25 cellular contexts compared by ENCODE assay signal in genomic region chr3:20853890-20854289, GRCh38.
"Had no signal": no experiment of that assay in that cellular context is flagged by ENCODE, and none has a peak within 500 bp of the region (broad histone marks: within the 10 kb centered on the region; RNA-seq: fewer than 3 reads in every experiment).

No MANE protein-coding gene starts in this region.

- H3K4me3 ChIP-seq: left ventricle myocardium inferior, lung, ovary, right atrium auricular region, right lobe of liver, smooth muscle cell, stomach, testis, thyroid gland, transverse colon, upper lobe of left lung, vagina had no signal

- H3K36me3 Mint-ChIP-seq: mesothelial cell of epicardium; naive B cell; stimulated activated naive B cell treated with anti-CD40 and anti-IgM and Interleukin-4, amounts not matched to agents 10 μg/mL and 1 μg/mL and 100 μg/mL, for 72 hours had no signal

- H3K27ac Mint-ChIP-seq: immature natural killer cell; mesothelial cell of epicardium; naive B cell; natural killer cell; progenitor cell of endocrine pancreas; stimulated activated naive B cell treated with anti-CD40 and anti-IgM and Interleukin-4, amounts not matched to agents 10 μg/mL and 1 μg/mL and 100 μg/mL, for 72 hours had no signal

- ATAC-seq: left colon; natural killer cell; stimulated activated naive B cell treated with anti-CD40 and anti-IgM and Interleukin-4, amounts not matched to agents 10 μg/mL and 1 μg/mL and 100 μg/mL, for 72 hours; stimulated activated naive CD8-positive, alpha-beta T cell treated with anti-CD3 and anti-CD28 coated beads, Interleukin-15, Interleukin-2, amounts not matched to agents 100 U/mL and 50 U/mL, for 24 hours had no signal

- H3K4me1 ChIP-seq: left ventricle myocardium inferior, right atrium auricular region, right lobe of liver, stomach, testis, thyroid gland, transverse colon, upper lobe of left lung, vagina had no signal

- DNase-seq: hypothalamus; immature natural killer cell; kidney; left colon; left ventricle myocardium inferior; mesendoderm; naive B cell; natural killer cell; ovary; right lobe of liver; stimulated activated CD4-positive, alpha-beta T cell treated with anti-CD3 and anti-CD28 coated beads, Interleukin-2, amount 100 ng/mL, for 24 hours; stimulated activated CD4-positive, alpha-beta T cell treated with anti-CD3 and anti-CD28 coated beads, Interleukin-4, amount 100 ng/mL, for 1 hour; stimulated activated naive B cell treated with anti-CD40 and anti-IgM and Interleukin-4, amounts not matched to agents 10 μg/mL and 1 μg/mL and 100 μg/mL, for 72 hours; stimulated activated naive CD8-positive, alpha-beta T cell treated with anti-CD3 and anti-CD28 coated beads, Interleukin-15, Interleukin-2, amounts not matched to agents 100 U/mL and 50 U/mL, for 24 hours; stomach; testis; thyroid gland; transverse colon; upper lobe of left lung had no signal

- H3K4me3 Mint-ChIP-seq: immature natural killer cell; mesothelial cell of epicardium; naive B cell; natural killer cell; stimulated activated naive B cell treated with anti-CD40 and anti-IgM and Interleukin-4, amounts not matched to agents 10 μg/mL and 1 μg/mL and 100 μg/mL, for 72 hours had no signal

- H3K27me3 Mint-ChIP-seq: naive B cell; progenitor cell of endocrine pancreas; stimulated activated naive B cell treated with anti-CD40 and anti-IgM and Interleukin-4, amounts not matched to agents 10 μg/mL and 1 μg/mL and 100 μg/mL, for 72 hours had no signal

- H3K27me3 ChIP-seq: ovary, right atrium auricular region, right lobe of liver, stomach, testis, thyroid gland, transverse colon, upper lobe of left lung, vagina had no signal

- H3K4me2 ChIP-seq: smooth muscle cell had no signal

- H3K4me1 Mint-ChIP-seq: immature natural killer cell; mesothelial cell of epicardium; naive B cell; natural killer cell; stimulated activated naive B cell treated with anti-CD40 and anti-IgM and Interleukin-4, amounts not matched to agents 10 μg/mL and 1 μg/mL and 100 μg/mL, for 72 hours had no signal

- H3K9me3 Mint-ChIP-seq: mesothelial cell of epicardium; stimulated activated naive B cell treated with anti-CD40 and anti-IgM and Interleukin-4, amounts not matched to agents 10 μg/mL and 1 μg/mL and 100 μg/mL, for 72 hours had no signal

- H3K27ac ChIP-seq: left ventricle myocardium inferior, ovary, right atrium auricular region, right lobe of liver, stomach, testis, thyroid gland, transverse colon, upper lobe of left lung, vagina had no signal

- H3K36me3 ChIP-seq: left ventricle myocardium inferior, ovary, right atrium auricular region, right lobe of liver, stomach, thyroid gland, transverse colon, upper lobe of left lung, vagina had no signal
